8 cellular contexts compared by ENCODE assay signal in the genomic region with DNA sequence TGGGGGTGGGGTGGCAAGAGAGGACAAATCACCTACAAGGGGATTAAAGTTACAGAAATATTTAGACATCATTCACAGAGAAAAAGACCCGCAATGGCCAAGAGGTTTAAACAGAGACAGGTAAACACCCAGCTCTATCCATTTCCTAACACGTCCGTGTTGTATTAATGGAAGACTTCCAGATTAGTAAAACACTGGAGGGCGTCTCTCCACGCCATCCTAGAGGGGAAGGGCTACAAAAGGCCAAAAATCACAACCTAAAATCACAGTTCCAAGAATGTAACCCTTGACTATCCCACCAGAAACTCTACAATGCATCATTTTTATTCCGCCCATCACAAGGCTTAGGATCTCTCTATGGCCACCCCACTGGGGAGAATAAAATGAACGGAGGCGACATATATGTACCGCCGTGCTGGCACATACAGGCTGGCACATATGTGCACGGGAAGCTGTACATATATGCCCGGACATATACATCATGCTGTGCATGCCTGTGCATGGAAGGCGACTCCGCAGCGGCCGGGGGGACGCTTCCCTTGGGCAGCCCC. TPM values are rescaled to one million over a fixed set of nuclear protein-coding genes. Genes with fewer than 3 reads are reported as not detected.
DNase-seq lines count a peak whose midpoint lies in the region; ATAC-seq and TF ChIP-seq lines count a peak whose summit lies in the region.

No MANE protein-coding gene starts in this region.

- peaks cover 2% of the 10 kb centered on the region for H3K4me1 ChIP-seq in ovary (ENCODE audit: insufficient read depth)

- DNase-seq in activated CD4-positive, alpha-beta T cell treated with anti-CD3 and anti-CD28 coated beads for 36 hours, result no peak
- no peak for DNase-seq in activated CD4-positive, alpha-beta T cell treated with anti-CD3 and anti-CD28 coated beads for 48 hours
- DNase-seq in NCI-H748 (lab: John Stamatoyannopoulos, UW; ENCODE audit: unreplicated experiment), result peak; percentile 61
- no peak for DNase-seq in endothelial cell (ENCODE audit: low spot score)
- DNase-seq in ovary, result no peak
- DNase-seq in ureter (ENCODE audit: low spot score), result no peak
- no peak for DNase-seq in stimulated activated CD4-positive, alpha-beta T cell treated with anti-CD3 and anti-CD28 coated beads, Interleukin-1b, Interleukin-23, amount 100 ng/mL, for 48 hours

- no peak overlapping the region for H3K27ac ChIP-seq in ovary

- H3K4me3 Mint-ChIP-seq in activated CD4-positive, alpha-beta T cell treated with anti-CD3 and anti-CD28 coated beads for 36 hours, result peak overlapping the region; percentile 26
- peak overlapping the region; percentile 94 for H3K4me3 Mint-ChIP-seq in endothelial cell (ENCODE audit: unreplicated experiment)

- no peaks in the 10 kb centered on the region for H3K9me3 ChIP-seq in ovary

- 2 to 3% (median 2%) methylated on average over 17 of the region's 17 CpGs for WGBS in ovary, 3 donors

- TF ChIP-seq EP300 in ovary (IDR thresholded peaks at IDR 0.05), result no peak

- CTCF ChIA-PET in activated CD4-positive, alpha-beta T cell treated with anti-CD3 and anti-CD28 coated beads for 36 hours (lab: Charles Lee), result no interaction called here

- H3K4me3 ChIP-seq in ovary, result peak overlapping the region; percentile 44

- H3K27me3 ChIP-seq in ovary, result no peaks in the 10 kb centered on the region

- intact Hi-C loops in activated CD4-positive, alpha-beta T cell treated with anti-CD3 and anti-CD28 coated beads for 36 hours (cut with DNase I, micrococcal nuclease), result no loop called here
- intact Hi-C loops in ovary (cut with DNase I), result no loop called here

- H3K9me3 Mint-ChIP-seq in activated CD4-positive, alpha-beta T cell treated with anti-CD3 and anti-CD28 coated beads for 36 hours (ENCODE audit: low read depth), result no peaks in the 10 kb centered on the region
- H3K9me3 Mint-ChIP-seq in endothelial cell (ENCODE audit: unreplicated experiment), result no peaks in the 10 kb centered on the region

- peak; percentile 9 for ATAC-seq in activated CD4-positive, alpha-beta T cell treated with anti-CD3 and anti-CD28 coated beads for 36 hours
- ATAC-seq in activated CD4-positive, CD25-positive, alpha-beta regulatory T cell treated with anti-CD3 and anti-CD28 coated beads, Interleukin-2, amount 50 U/mL, for 24 hours, result no peak

- POLR2A ChIA-PET in activated CD4-positive, alpha-beta T cell treated with anti-CD3 and anti-CD28 coated beads for 36 hours (lab: Charles Lee), result no interaction called here

- TF ChIP-seq POLR2A in ovary (IDR thresholded peaks at IDR 0.05), result no peak

- H3K4me1 Mint-ChIP-seq in activated CD4-positive, alpha-beta T cell treated with anti-CD3 and anti-CD28 coated beads for 36 hours, result peaks cover 2% of the 10 kb centered on the region
- peaks cover 7% of the 10 kb centered on the region for H3K4me1 Mint-ChIP-seq in endothelial cell (ENCODE audit: unreplicated experiment)

- no peaks in the 10 kb centered on the region for H3K36me3 Mint-ChIP-seq in activated CD4-positive, alpha-beta T cell treated with anti-CD3 and anti-CD28 coated beads for 36 hours (ENCODE audit: low read depth)
- H3K36me3 Mint-ChIP-seq in endothelial cell (ENCODE audit: low read depth, unreplicated experiment), result no peaks in the 10 kb centered on the region

- H3K27ac Mint-ChIP-seq in activated CD4-positive, alpha-beta T cell treated with anti-CD3 and anti-CD28 coated beads for 36 hours, result no peak overlapping the region
- no peak overlapping the region for H3K27ac Mint-ChIP-seq in endothelial cell (ENCODE audit: unreplicated experiment)

- no peaks in the 10 kb centered on the region for H3K36me3 ChIP-seq in ovary

- H3K27me3 Mint-ChIP-seq in activated CD4-positive, alpha-beta T cell treated with anti-CD3 and anti-CD28 coated beads for 36 hours, result peaks cover 14% of the 10 kb centered on the region
- peaks cover 2% of the 10 kb centered on the region for H3K27me3 Mint-ChIP-seq in endothelial cell (ENCODE audit: unreplicated experiment)

- no peak for TF ChIP-seq CTCF in endothelial cell (IDR thresholded peaks at IDR 0.05; ENCODE audit: unreplicated experiment)
- no peak for TF ChIP-seq CTCF in ovary (IDR thresholded peaks at IDR 0.05)

RNA-seq across cellular contexts. Expression of a gene that starts 0.8 kb away (rescaled TPM):
- total RNA-seq in activated CD4-positive, alpha-beta T cell treated with anti-CD3 and anti-CD28 coated beads for 36 hours, result under 1 TPM in 1 of 2 experiments, not detected in 1; under 0.01 TPM
- 5.1 TPM for total RNA-seq in endothelial cell (ENCODE audit: unreplicated experiment)
- total RNA-seq in ovary, result 1 to 10 TPM in 5 of 7 donors, under 1 TPM in 2; 0.60 to 3.6 (median 1.4) TPM
- polyA plus RNA-seq in ovary, result 1 to 10 TPM in 1 of 2 donors, under 1 TPM in 1; 0.31 to 2.6 TPM
- total RNA-seq in ureter, result 17.7 TPM
